8 cellular contexts compared by ENCODE assay signal in the genomic region with DNA sequence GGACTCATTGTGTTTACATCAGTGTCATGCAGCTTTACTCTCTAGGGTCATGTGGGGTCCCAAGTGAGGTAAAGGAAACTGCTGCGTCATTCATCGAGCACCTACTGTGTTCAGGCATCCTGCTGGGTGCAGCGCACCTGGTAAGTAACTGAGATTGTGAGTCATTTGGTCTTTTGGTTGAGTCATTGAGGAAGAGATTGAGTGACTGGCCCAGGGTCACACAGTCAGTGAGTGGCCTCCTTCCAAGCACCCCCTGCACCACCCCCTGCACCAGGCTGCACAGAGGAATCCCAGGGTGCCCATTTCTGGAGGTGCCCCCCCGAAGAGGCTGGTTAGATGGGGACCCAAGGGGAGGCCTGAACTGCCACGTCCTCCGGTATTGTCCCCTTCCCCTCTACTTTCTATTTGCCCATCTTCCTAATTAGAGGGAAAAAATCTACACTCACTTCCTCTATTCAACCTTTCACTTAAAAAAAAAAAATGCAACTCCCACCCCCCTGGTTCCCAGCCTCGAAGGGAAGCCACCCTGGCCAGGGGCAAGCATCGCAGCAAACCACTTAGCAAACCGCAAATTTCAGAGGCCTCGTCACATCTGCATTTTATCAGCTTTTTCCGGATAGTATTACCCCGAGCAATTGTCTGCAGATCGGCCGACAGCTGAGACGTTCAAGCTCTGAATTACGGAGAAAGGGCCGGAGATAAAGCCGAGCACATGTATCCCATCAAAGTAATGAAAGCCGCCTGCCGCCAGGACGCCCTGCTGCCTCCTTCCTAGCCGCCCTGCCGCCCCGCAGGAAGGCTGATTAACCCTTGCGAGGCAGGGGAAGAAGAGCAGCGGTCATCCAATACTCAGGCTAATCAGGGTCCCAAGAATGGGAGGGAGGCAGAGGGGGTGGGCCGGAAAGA.
DNase-seq lines count a peak whose midpoint lies in the region; ATAC-seq, FAIRE-seq and TF ChIP-seq lines count a peak whose summit lies in the region.

No MANE protein-coding gene starts in this region.

- H3K27me3 Mint-ChIP-seq in astrocyte (ENCODE audit: low read depth, unreplicated experiment), result peaks cover 24% of the 10 kb centered on the region

- H3K79me1 ChIP-seq in trophoblast cell (ENCODE audit: low read length), result peaks cover 20% of the 10 kb centered on the region

- H2BK12ac ChIP-seq in trophoblast cell (ENCODE audit: low read length), result peak overlapping the region; percentile 76

- DNase-seq in GM13977 (ENCODE audit: low spot score) (peak; percentile 82), astrocyte (ENCODE audit: low read depth) (peak; percentile 61), trophoblast cell (peak in 1 of 2 donors; percentile 4), GOT3 (lab: John Stamatoyannopoulos, UW) (no peak), SW 1271 (lab: John Stamatoyannopoulos, UW) (no peak), NCI-H1417 (lab: John Stamatoyannopoulos, UW) (no peak)

- no peak for FAIRE-seq in astrocyte (lab: Jason Lieb, UNC)

- H2BK120ac ChIP-seq in trophoblast cell (ENCODE audit: insufficient read depth, low read length, poor library complexity), result peak overlapping the region; percentile 61

- TF ChIP-seq CTCF in GM13977 (IDR thresholded peaks at IDR 0.05; ENCODE audit: extremely low read depth, insufficient read depth, missing control alignments) (no peak), astrocyte (IDR thresholded peaks at IDR 0.05; ENCODE audit: insufficient read depth, low read depth, low read length) (no peak)

- H3K14ac ChIP-seq in trophoblast cell (ENCODE audit: low read length), result peak overlapping the region; percentile 52

- H3K4me3 Mint-ChIP-seq in astrocyte (ENCODE audit: unreplicated experiment), result no peak overlapping the region

- H2BK5ac ChIP-seq in trophoblast cell (ENCODE audit: low read depth, low read length, poor library complexity), result peak overlapping the region; percentile 13

- H3K27me3 ChIP-seq in HUES6 (ENCODE audit: control insufficient read depth, insufficient read depth, low read length) (peaks cover 12% of the 10 kb centered on the region), astrocyte (ENCODE audit: insufficient read depth, low read length) (peaks cover 5% of the 10 kb centered on the region), trophoblast cell (ENCODE audit: insufficient read depth, low read length) (no peaks in the 10 kb centered on the region)

- no peak overlapping the region for H4K12ac ChIP-seq in trophoblast cell (ENCODE audit: low read depth, low read length)

- H2AK5ac ChIP-seq in trophoblast cell (ENCODE audit: low read length), result peak overlapping the region; percentile 77

- H3K4me1 Mint-ChIP-seq in astrocyte (ENCODE audit: low read depth, unreplicated experiment), result peaks cover 11% of the 10 kb centered on the region

- H3K9me3 Mint-ChIP-seq in astrocyte (ENCODE audit: unreplicated experiment), result peaks cover 4% of the 10 kb centered on the region

- H2AFZ ChIP-seq in astrocyte (ENCODE audit: low read depth, low read length), result peak overlapping the region; percentile 49
- H2AFZ ChIP-seq in trophoblast cell (ENCODE audit: insufficient read depth, low read length, poor library complexity), result no peak overlapping the region

- H3K9ac ChIP-seq in HUES6 (ENCODE audit: low read length) (peak overlapping the region; percentile 50), astrocyte (ENCODE audit: low read length) (peak overlapping the region; percentile 44), trophoblast cell (ENCODE audit: low read length) (no peak overlapping the region)

- peak overlapping the region; percentile 41 for H3K18ac ChIP-seq in trophoblast cell (ENCODE audit: low read length)

- H3K4me3 ChIP-seq in HUES6 (ENCODE audit: low read depth, low read length) (peak overlapping the region; percentile 11; the same call in 1 of the 2 replicates), astrocyte (ENCODE audit: insufficient read depth, low read depth, low read length) (no peak overlapping the region), trophoblast cell (ENCODE audit: low read depth, low read length) (no peak overlapping the region)

- H3K79me2 ChIP-seq in astrocyte (ENCODE audit: insufficient read depth, low read length), result no peaks in the 10 kb centered on the region
- H3K79me2 ChIP-seq in trophoblast cell (ENCODE audit: control insufficient read depth, insufficient read depth, low read length, poor library complexity), result peaks cover 3% of the 10 kb centered on the region

- H3K4me1 ChIP-seq in HUES6 (ENCODE audit: control insufficient read depth, insufficient read depth, low read length), result peaks cover 61% of the 10 kb centered on the region
- H3K4me1 ChIP-seq in astrocyte (ENCODE audit: insufficient read depth, low read length), result peaks cover 20% of the 10 kb centered on the region
- peaks cover 29 to 40% of the 10 kb centered on the region in 2 experiments for H3K4me1 ChIP-seq in trophoblast cell (ENCODE audit: control insufficient read depth in 1 of 2, insufficient read depth in 2 of 2, low read length in 2 of 2)

- in situ Hi-C loops in GM13977 (cut with MboI; ENCODE audit: low pct_unique_long_range_greater_than_20kb, low sequenced_read_pairs, unreplicated experiment), result no loop called here

- H4K20me1 ChIP-seq in astrocyte (ENCODE audit: insufficient read depth, low read length), result no peaks in the 10 kb centered on the region

- H3K27ac Mint-ChIP-seq in astrocyte (ENCODE audit: unreplicated experiment), result peak overlapping the region; percentile 59

- H3K36me3 Mint-ChIP-seq in astrocyte (ENCODE audit: low read depth, unreplicated experiment), result no peaks in the 10 kb centered on the region

- H4K8ac ChIP-seq in trophoblast cell (ENCODE audit: low read depth, low read length), result no peak overlapping the region

- WGBS in trophoblast cell (ENCODE audit: extremely low coverage, insufficient coverage, insufficient read length), result no CpG with 5 or more reads among the region's 27 CpGs

- H3K23ac ChIP-seq in trophoblast cell (ENCODE audit: low read length), result no peak overlapping the region

- peak; percentile 85 for ATAC-seq in GM21619 (IDR thresholded peaks at IDR 0.05; ENCODE audit: unreplicated experiment)

- H3K4ac ChIP-seq in trophoblast cell (ENCODE audit: low read depth, low read length), result no peak overlapping the region

- H4K91ac ChIP-seq in trophoblast cell (ENCODE audit: low read depth, low read length), result peak overlapping the region; percentile 75

- no peaks in the 10 kb centered on the region for H3K36me3 ChIP-seq in HUES6 (ENCODE audit: control insufficient read depth, insufficient read depth, low read length)
- H3K36me3 ChIP-seq in astrocyte (ENCODE audit: insufficient read depth, low read length), result no peaks in the 10 kb centered on the region
- no peaks in the 10 kb centered on the region for H3K36me3 ChIP-seq in trophoblast cell (ENCODE audit: control insufficient read depth in 1 of 2, insufficient read depth in 2 of 2, low read length in 2 of 2)

- H3K4me2 ChIP-seq in astrocyte (ENCODE audit: low read length), result peak overlapping the region; percentile 49
- H3K4me2 ChIP-seq in trophoblast cell (ENCODE audit: low read length), result peak overlapping the region; percentile 15

- H3K9me3 ChIP-seq in HUES6 (ENCODE audit: control insufficient read depth, insufficient read depth, low read depth, low read length) (no peaks in the 10 kb centered on the region), astrocyte (ENCODE audit: insufficient read depth, low read depth, low read length) (no peaks in the 10 kb centered on the region), trophoblast cell (ENCODE audit: insufficient read depth, low read depth, low read length) (no peaks in the 10 kb centered on the region)

- H3K27ac ChIP-seq in HUES6 (ENCODE audit: low read depth, low read length) (peak overlapping the region; percentile 50; the same call in 1 of the 2 replicates), astrocyte (ENCODE audit: low read depth, low read length) (peak overlapping the region; percentile 63), trophoblast cell (ENCODE audit: low read depth, low read length) (peak overlapping the region; percentile 55)

Comparison
In these comparisons a context has a peak if more than half of its experiments do, and no peak if none do; other contexts are left out.
1. DNase-seq: peak in GM13977 (single experiment) and astrocyte (single experiment); none in GOT3 (single experiment), SW 1271 (0 of 2) and NCI-H1417 (0 of 3).
2. Peak in every context shown above with its lines, with median percentiles within 50 percentile points of each other: H3K27ac ChIP-seq.